In the genomic region with DNA sequence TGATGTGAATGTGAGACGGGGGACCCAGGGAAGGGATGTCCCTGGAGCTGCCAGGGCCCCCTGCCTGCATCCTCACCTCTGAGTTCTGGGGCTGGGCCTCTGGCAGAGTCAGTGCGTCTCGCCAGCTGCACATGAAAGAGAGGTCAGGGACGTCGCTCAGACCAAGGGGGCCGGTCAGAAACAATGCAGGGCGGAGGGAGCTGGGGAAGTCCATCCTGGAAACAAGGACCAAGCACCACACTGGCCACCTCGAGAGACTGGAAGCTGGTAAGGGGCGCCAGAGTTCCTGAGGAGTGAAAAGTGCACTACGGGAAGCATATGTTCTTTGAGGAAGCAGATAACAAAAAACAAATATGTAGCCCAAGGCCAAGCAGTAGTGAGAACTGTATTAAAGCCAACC, we compare ENCODE assay signal across 13 cellular contexts. TPM values are rescaled to one million over a fixed set of nuclear protein-coding genes. Genes with fewer than 3 reads are reported as not detected.
DNase-seq lines count a peak whose midpoint lies in the region; ATAC-seq and TF ChIP-seq lines count a peak whose summit lies in the region.
"Had no signal": no experiment of that assay in that cellular context is flagged by ENCODE, and none has a peak within 500 bp of the region (broad histone marks: within the 10 kb centered on the region; RNA-seq: fewer than 3 reads in every experiment).

No MANE protein-coding gene starts in this region.

- intact Hi-C loops in lower lobe of right lung (cut with DNase I) (no loop called here), mucosa of descending colon (cut with DNase I, micrococcal nuclease) (loop anchor here in 1 of 2 donors (5.0 kb wide), 1 partner anchor 102 kb away; no protein-coding TSS in a partner anchor)

- H3K4me3 Mint-ChIP-seq in activated naive CD4-positive, alpha-beta T cell treated with anti-CD3 and anti-CD28 coated beads, Interleukin-2, amount 50 U/mL, for 24 hours: peak overlapping the region; percentile 94
- peak overlapping the region; percentile 90 for H3K4me3 Mint-ChIP-seq in activated naive CD8-positive, alpha-beta T cell treated with anti-CD3 and anti-CD28 coated beads for 36 hours
- H3K4me3 Mint-ChIP-seq in type B pancreatic cell: peak overlapping the region; percentile 96

- H3K27ac ChIP-seq in lower lobe of right lung: peak overlapping the region; percentile 85
- H3K27ac ChIP-seq: prostate gland, SK-N-MC had no signal

- peak overlapping the region; percentile 93 for H3K4me3 ChIP-seq in lower lobe of right lung
- no peak overlapping the region for H3K4me3 ChIP-seq in mucosa of descending colon
- H3K4me3 ChIP-seq: prostate gland, SK-N-MC had no signal

- peaks cover 23% of the 10 kb centered on the region for H3K4me1 Mint-ChIP-seq in activated naive CD4-positive, alpha-beta T cell treated with anti-CD3 and anti-CD28 coated beads, Interleukin-2, amount 50 U/mL, for 24 hours
- H3K4me1 Mint-ChIP-seq in activated naive CD8-positive, alpha-beta T cell treated with anti-CD3 and anti-CD28 coated beads for 36 hours: peaks cover 18% of the 10 kb centered on the region
- H3K4me1 Mint-ChIP-seq in type B pancreatic cell (ENCODE audit: unreplicated experiment): peaks cover 10% of the 10 kb centered on the region

- H3K27me3 ChIP-seq in lower lobe of right lung (ENCODE audit: low read depth): no peaks in the 10 kb centered on the region

- H3K27ac Mint-ChIP-seq in activated naive CD4-positive, alpha-beta T cell treated with anti-CD3 and anti-CD28 coated beads, Interleukin-2, amount 50 U/mL, for 24 hours: peak overlapping the region; percentile 56
- no peak overlapping the region for H3K27ac Mint-ChIP-seq in activated naive CD8-positive, alpha-beta T cell treated with anti-CD3 and anti-CD28 coated beads for 36 hours
- no peak overlapping the region for H3K27ac Mint-ChIP-seq in type B pancreatic cell

- no peak for TF ChIP-seq CTCF in lower lobe of right lung (IDR thresholded peaks at IDR 0.05)
- no peak for TF ChIP-seq CTCF in type B pancreatic cell (conservative IDR thresholded peaks at IDR 0.05)
- TF ChIP-seq CTCF in mucosa of descending colon (IDR thresholded peaks at IDR 0.05): no peak

- H3K27me3 Mint-ChIP-seq in activated naive CD4-positive, alpha-beta T cell treated with anti-CD3 and anti-CD28 coated beads, Interleukin-2, amount 50 U/mL, for 24 hours: no peaks in the 10 kb centered on the region
- no peaks in the 10 kb centered on the region for H3K27me3 Mint-ChIP-seq in activated naive CD8-positive, alpha-beta T cell treated with anti-CD3 and anti-CD28 coated beads for 36 hours
- no peaks in the 10 kb centered on the region for H3K27me3 Mint-ChIP-seq in type B pancreatic cell

- DNase-seq in activated naive CD4-positive, alpha-beta T cell treated with Interleukin-2 at 50 U/mL for 16 hours: no peak
- DNase-seq in activated naive CD8-positive, alpha-beta T cell treated with anti-CD3 and anti-CD28 coated beads for 36 hours: no peak
- no peak for DNase-seq in lower lobe of right lung
- no peak for DNase-seq in type B pancreatic cell (ENCODE audit: extremely low spot score, unreplicated experiment)
- no peak for DNase-seq in mucosa of descending colon
- no peak for DNase-seq in amniotic stem cell (lab: John Stamatoyannopoulos, UW)
- no peak for DNase-seq in NCI-H1417 (lab: John Stamatoyannopoulos, UW)
- DNase-seq: NCI-H187, NCI-H774 had no signal

- no peaks in the 10 kb centered on the region for H3K9me3 Mint-ChIP-seq in activated naive CD4-positive, alpha-beta T cell treated with anti-CD3 and anti-CD28 coated beads, Interleukin-2, amount 50 U/mL, for 24 hours
- H3K9me3 Mint-ChIP-seq in activated naive CD8-positive, alpha-beta T cell treated with anti-CD3 and anti-CD28 coated beads for 36 hours: no peaks in the 10 kb centered on the region
- H3K9me3 Mint-ChIP-seq in type B pancreatic cell: no peaks in the 10 kb centered on the region

- H3K9me3 ChIP-seq in lower lobe of right lung: no peaks in the 10 kb centered on the region
- H3K9me3 ChIP-seq in mucosa of descending colon: no peaks in the 10 kb centered on the region
- H3K9me3 ChIP-seq: prostate gland had no signal

- H3K36me3 Mint-ChIP-seq in activated naive CD4-positive, alpha-beta T cell treated with anti-CD3 and anti-CD28 coated beads, Interleukin-2, amount 50 U/mL, for 24 hours: peaks cover 4% of the 10 kb centered on the region
- H3K36me3 Mint-ChIP-seq in activated naive CD8-positive, alpha-beta T cell treated with anti-CD3 and anti-CD28 coated beads for 36 hours: peaks cover 9% of the 10 kb centered on the region
- H3K36me3 Mint-ChIP-seq in type B pancreatic cell: peaks cover 5% of the 10 kb centered on the region

- H3K4me1 ChIP-seq in lower lobe of right lung (peaks cover 36% of the 10 kb centered on the region), mucosa of descending colon (ENCODE audit: low read depth) (peaks cover 9% of the 10 kb centered on the region)
- H3K4me1 ChIP-seq: prostate gland had no signal

- ATAC-seq in lower lobe of right lung: no peak
- no peak for ATAC-seq in mucosa of descending colon

- H3K36me3 ChIP-seq in lower lobe of right lung (peaks cover 40% of the 10 kb centered on the region), mucosa of descending colon (ENCODE audit: low read depth) (no peaks in the 10 kb centered on the region)

RNA-seq across cellular contexts. Expression of gene TAF1C, which starts 2.1 kb away (rescaled TPM):
- 10 to 100 TPM; 53.8 to 54.3 TPM for total RNA-seq in activated naive CD8-positive, alpha-beta T cell treated with anti-CD3 and anti-CD28 coated beads for 36 hours
- total RNA-seq in lower lobe of right lung (60.6 TPM), type B pancreatic cell (ENCODE audit: low replicate concordance) (66.9 and 83.7 TPM in 2 replicates), mucosa of descending colon (10 to 100 TPM; 35.0 to 49.7 (median 42.2) TPM)

RNA-seq across cellular contexts. Expression of gene ADAD2, which starts 6.2 kb away (rescaled TPM):
- 1 to 10 TPM in 1 of 2 experiments, under 1 TPM in 1; 0.66 to 1.5 TPM for total RNA-seq in activated naive CD8-positive, alpha-beta T cell treated with anti-CD3 and anti-CD28 coated beads for 36 hours
- total RNA-seq in lower lobe of right lung: not detected
- not detected in 2 replicates for total RNA-seq in type B pancreatic cell (ENCODE audit: low replicate concordance)
- under 1 TPM; 0.14 to 0.41 (median 0.26) TPM for total RNA-seq in mucosa of descending colon
- total RNA-seq: kidney epithelial cell had no signal

RNA-seq across cellular contexts. Expression of gene DNAAF1, which starts 39.7 kb away (rescaled TPM):
- under 1 TPM in 1 of 2 experiments, not detected in 1; 0.33 TPM for total RNA-seq in activated naive CD8-positive, alpha-beta T cell treated with anti-CD3 and anti-CD28 coated beads for 36 hours
- 18.8 TPM for total RNA-seq in lower lobe of right lung
- total RNA-seq in type B pancreatic cell (ENCODE audit: low replicate concordance): 0.67 and 3.2 TPM in 2 replicates
- total RNA-seq in mucosa of descending colon: under 1 TPM in 1 of 3 donors, not detected in 2; 0.95 TPM
- total RNA-seq: kidney epithelial cell had no signal

RNA-seq across cellular contexts. Expression of gene HSDL1, which starts 39.8 kb away (rescaled TPM):
- 10 to 100 TPM; 13.2 to 13.9 TPM for total RNA-seq in activated naive CD8-positive, alpha-beta T cell treated with anti-CD3 and anti-CD28 coated beads for 36 hours
- 22.5 TPM for total RNA-seq in lower lobe of right lung
- 22.9 and 36.4 TPM in 2 replicates for total RNA-seq in type B pancreatic cell (ENCODE audit: low replicate concordance)
- total RNA-seq in mucosa of descending colon: 10 to 100 TPM in 2 of 3 donors, 1 to 10 TPM in 1; 7.2 to 21.3 (median 11.0) TPM

RNA-seq across cellular contexts. Expression of gene KCNG4, which starts 55.0 kb away (rescaled TPM):
- total RNA-seq in activated naive CD8-positive, alpha-beta T cell treated with anti-CD3 and anti-CD28 coated beads for 36 hours: not detected
- not detected for total RNA-seq in lower lobe of right lung
- total RNA-seq in type B pancreatic cell (ENCODE audit: low replicate concordance): 0.12 and 0.17 TPM in 2 replicates
- not detected for total RNA-seq in mucosa of descending colon
- total RNA-seq: kidney epithelial cell, prostate gland had no signal
